Comparison of ENCODE assay signal across 8 cellular contexts in genomic region chr1:160206421-160207117, GRCh38. TPM values are rescaled to one million over a fixed set of nuclear protein-coding genes. Genes with fewer than 3 reads are reported as not detected.
DNase-seq lines count a peak whose midpoint lies in the region; ATAC-seq, FAIRE-seq and TF ChIP-seq lines count a peak whose summit lies in the region.

No MANE protein-coding gene starts in this region.

- H3K9me2 ChIP-seq in HCT116 (ENCODE audit: insufficient read depth) = no peaks in the 10 kb centered on the region

- H3K27ac ChIP-seq in HCT116 (ENCODE audit: low read depth, low read length) (peak overlapping the region; percentile 4; the same call in 1 of the 2 replicates), fibroblast of lung (ENCODE audit: insufficient read depth, low read length) (peak overlapping the region; percentile 97), pancreas (peak overlapping the region in 1 of 4 donors; percentile 77)

- H2AFZ ChIP-seq in HCT116 (ENCODE audit: low read depth, low read length, poor library complexity, severe bottlenecking) = no peak overlapping the region
- no peak overlapping the region for H2AFZ ChIP-seq in fibroblast of lung (ENCODE audit: low read length)

- RAD21 ChIA-PET in HCT116 (lab: Charles Lee; ENCODE audit: low non-redundant PET in 1 of 2, low total read pairs in 2 of 2, uncharacterized antibody in 2 of 2, unreplicated experiment in 2 of 2) = no interaction called here

- ATAC-seq in HCT116 (peak; percentile 33), pancreas (no peak), GM18861 (IDR thresholded peaks at IDR 0.05; ENCODE audit: unreplicated experiment) (no peak), HG02870 (IDR thresholded peaks at IDR 0.05; ENCODE audit: unreplicated experiment) (no peak)

- H4K20me1 ChIP-seq in HCT116 (ENCODE audit: insufficient read depth) = 0 out of 2 replicates have a peak, but pooled peaks cover 4% of the 10 kb centered on the region
- peaks cover 4% of the 10 kb centered on the region for H4K20me1 ChIP-seq in fibroblast of lung (ENCODE audit: control insufficient read depth, extremely low read depth, insufficient read depth, low read length)

- TF ChIP-seq POLR2A in HCT116 (IDR thresholded peaks at IDR 0.05; ENCODE audit: borderline replicate concordance, extremely low read depth, insufficient read depth, insufficient read length) = no peak

- POLR2A ChIA-PET in HCT116 (lab: Charles Lee) = interaction anchor here (1.5 kb wide), 1 partner anchor 13 kb away, joined by 6 read pairs; no protein-coding TSS in a partner anchor

- H3K4me2 ChIP-seq in HCT116 (ENCODE audit: low read length) = peak overlapping the region; percentile 90
- H3K4me2 ChIP-seq in fibroblast of lung (ENCODE audit: extremely low read depth, insufficient read depth, low read length) = peak overlapping the region; percentile 97

- DNase-seq in AG10803 (ENCODE audit: low read depth) (peak; percentile 92), HCT116 (ENCODE audit: low read depth, low spot score) (no peak), T1000 (lab: John Stamatoyannopoulos, UW) (peak; percentile 14), fibroblast of lung (ENCODE audit: low read depth in 2 of 2) (peak; percentile 74 to 93), pancreas (no peak), NCI-H187 (lab: John Stamatoyannopoulos, UW) (no peak)

- H3K9me3 ChIP-seq in HCT116 (ENCODE audit: control insufficient read depth in 1 of 2, insufficient read depth in 1 of 2, low read depth in 1 of 2, low read length in 2 of 2) (no peaks in the 10 kb centered on the region), fibroblast of lung (ENCODE audit: control insufficient read depth, insufficient read depth, low read depth, low read length) (no peaks in the 10 kb centered on the region), pancreas (no peaks in the 10 kb centered on the region)

- H3K27me3 ChIP-seq in HCT116 (ENCODE audit: insufficient read depth, low read length) (no peaks in the 10 kb centered on the region), fibroblast of lung (ENCODE audit: control insufficient read depth, insufficient read depth, low read length) (no peaks in the 10 kb centered on the region), pancreas (no peaks in the 10 kb centered on the region)

- CTCF ChIA-PET in HCT116 (lab: Charles Lee) = no interaction called here

- BruUV-seq in HCT116 (replicated peaks; lab: Mats Ljungman, UMichigan) = no TSS peak

- H3K4me3 ChIP-seq in AG10803 (ENCODE audit: low read length) (peak overlapping the region; percentile 93), HCT116 (replicated peaks in 1 of 2; ENCODE audit: low read depth in 1 of 2, low read length in 2 of 2) (peak overlapping the region; percentile 78 to 89), fibroblast of lung (replicated peaks in 1 of 4; ENCODE audit: control extremely low read depth in 1 of 4, insufficient read depth in 1 of 4, low read depth in 3 of 4, low read length in 4 of 4) (peak overlapping the region; percentile 59 to 98 (median 97)), pancreas (peak overlapping the region in 3 of 4 donors; percentile 87 to 91 (median 91))

- intact Hi-C loops in HCT116 (cut with micrococcal nuclease) (no loop called here), pancreas (cut with DNase I) (loop anchor here in 1 of 3 donors (5.0 kb wide), 1 partner anchor 46 kb away; no protein-coding TSS in a partner anchor)

- H3K79me2 ChIP-seq in HCT116 (ENCODE audit: insufficient read depth, low read length) (peaks cover 48% of the 10 kb centered on the region), fibroblast of lung (ENCODE audit: control insufficient read depth, insufficient read depth, low read length) (peaks cover 61% of the 10 kb centered on the region)

- no peak for TF ChIP-seq RAD21 in HCT116 (IDR thresholded peaks at IDR 0.05; ENCODE audit: low read depth)

- FAIRE-seq in pancreas (lab: Jason Lieb, UNC) = no peak

- peak overlapping the region; percentile 91 for H3K9ac ChIP-seq in HCT116 (ENCODE audit: low read length)
- H3K9ac ChIP-seq in fibroblast of lung (ENCODE audit: insufficient read depth, low read length) = peak overlapping the region; percentile 96

- TF ChIP-seq CTCF in AG10803 (conservative IDR thresholded peaks at IDR 0.05; ENCODE audit: low read length) (no peak), HCT116 (IDR thresholded peaks at IDR 0.05 in 2 of 3, conservative IDR thresholded peaks at IDR 0.05 in 1 of 3; ENCODE audit: borderline replicate concordance in 1 of 3, insufficient read depth in 1 of 3, low read depth in 2 of 3, low read length in 2 of 3) (no peak), fibroblast of lung (conservative IDR thresholded peaks at IDR 0.05 in 1 of 2, IDR thresholded peaks at IDR 0.05 in 1 of 2; ENCODE audit: low read depth in 1 of 2, low read length in 2 of 2) (no peak), pancreas (IDR thresholded peaks at IDR 0.05) (no peak)

- H3K36me3 ChIP-seq in HCT116 (ENCODE audit: control insufficient read depth in 1 of 2, insufficient read depth in 2 of 2, low read length in 2 of 2) = peaks cover 9 to 26% of the 10 kb centered on the region in 2 experiments; a peak in 3 of 4 replicates
- peaks cover 26% of the 10 kb centered on the region for H3K36me3 ChIP-seq in fibroblast of lung (ENCODE audit: control insufficient read depth, insufficient read depth, low read length)
- no peaks in the 10 kb centered on the region for H3K36me3 ChIP-seq in pancreas

- H3K4me1 ChIP-seq in HCT116 (ENCODE audit: control insufficient read depth in 1 of 2, insufficient read depth in 2 of 2, low read length in 2 of 2) (peaks cover 12 to 20% of the 10 kb centered on the region in 2 experiments; a peak in 3 of 4 replicates), fibroblast of lung (ENCODE audit: control insufficient read depth, extremely low read depth, insufficient read depth, low read length) (peaks cover 36% of the 10 kb centered on the region), pancreas (peaks cover 7 to 28% (median 15%) of the 10 kb centered on the region in 3 donors)

- WGBS in pancreas, 2 donors = 74 to 75% methylated on average over 9 of the region's 9 CpGs

TF ChIP-seq in HCT116, 20 proteins besides CTCF, POLR2A, EP300 and RAD21:
- TF ChIP-seq SIN3A (IDR thresholded peaks at IDR 0.05; ENCODE audit: low read depth) = 0 out of 2 replicates have a peak, but pooled peaks have one; percentile 13
- TF ChIP-seq ZBTB33 (IDR thresholded peaks at IDR 0.05; ENCODE audit: extremely low read depth, insufficient replicate concordance, low read length) = no peak

RNA-seq across cellular contexts. Expression of gene PEA15, which starts 1.4 kb away (rescaled TPM):
- total RNA-seq in HCT116 (2021; ENCODE audit: unreplicated experiment) (44.0 TPM), fibroblast of lung (84.7 and 108 TPM in 2 replicates), pancreas (10 to 100 TPM; 15.0 to 47.3 (median 23.0) TPM)
- polyA plus RNA-seq in HCT116 (2012) = 62.8 and 68.8 TPM in 2 replicates
- polyA plus RNA-seq in fibroblast of lung (816 and 871 TPM in 2 replicates), pancreas (10 to 100 TPM; 37.3 to 52.3 TPM)
- polyA plus RNA-seq in fibroblast of lung (2012) = 391 and 460 TPM in 2 replicates
- 325 and 390 TPM in 2 replicates for polyA minus RNA-seq in fibroblast of lung (ENCODE audit: low replicate concordance)

RNA-seq across cellular contexts. Expression of gene CASQ1, which starts 16.2 kb away (rescaled TPM):
- total RNA-seq in HCT116 (2021; ENCODE audit: unreplicated experiment) = not detected
- polyA plus RNA-seq in HCT116 (2012) = 0.04 TPM in 1 of 2 replicates, not detected in the other
- total RNA-seq in fibroblast of lung = 0.17 and 0.26 TPM in 2 replicates
- 0.15 TPM in 1 of 2 replicates, not detected in the other for polyA plus RNA-seq in fibroblast of lung
- polyA plus RNA-seq in fibroblast of lung (2012) = not detected in 2 replicates
- not detected in 2 replicates for polyA minus RNA-seq in fibroblast of lung (ENCODE audit: low replicate concordance)
- not detected for total RNA-seq in pancreas
- under 1 TPM in 1 of 2 donors, not detected in 1; 0.14 TPM for polyA plus RNA-seq in pancreas

RNA-seq across cellular contexts. Expression of gene ATP1A4, which starts 55.2 kb away (rescaled TPM):
- total RNA-seq in HCT116 (2021; ENCODE audit: unreplicated experiment) (not detected), fibroblast of lung (0.26 TPM in 1 of 2 replicates, not detected in the other), pancreas (not detected)
- polyA plus RNA-seq in HCT116 (2012) = not detected in 2 replicates
- polyA plus RNA-seq in fibroblast of lung (not detected in 2 replicates), pancreas (not detected)
- not detected in 2 replicates for polyA plus RNA-seq in fibroblast of lung (2012)
- polyA minus RNA-seq in fibroblast of lung (ENCODE audit: low replicate concordance) = not detected in 2 replicates

RNA-seq across cellular contexts. Expression of gene DCAF8, which starts 55.8 kb away (rescaled TPM):
- total RNA-seq in HCT116 (2021; ENCODE audit: unreplicated experiment) (98.1 TPM), fibroblast of lung (66.3 and 89.8 TPM in 2 replicates), pancreas (10 to 100 TPM; 51.1 to 93.0 (median 74.5) TPM)
- 79.1 and 82.5 TPM in 2 replicates for polyA plus RNA-seq in HCT116 (2012)
- polyA plus RNA-seq in fibroblast of lung (72.6 and 75.4 TPM in 2 replicates), pancreas (100 to 1,000 TPM in 1 of 2 donors, 10 to 100 TPM in 1; 98.8 to 122 TPM)
- 59.9 and 64.8 TPM in 2 replicates for polyA plus RNA-seq in fibroblast of lung (2012)
- 36.6 and 40.5 TPM in 2 replicates for polyA minus RNA-seq in fibroblast of lung (ENCODE audit: low replicate concordance)

Comparison
In these comparisons a context has a peak if more than half of its experiments do, and no peak if none do; other contexts are left out.
1. DNase-seq: peak in AG10803 (single experiment), T1000 (single experiment) and fibroblast of lung (2 of 2); none in HCT116 (single experiment), pancreas (0 of 6) and NCI-H187 (0 of 2).
2. Peak in every context shown above with its lines, with median percentiles within 50 percentile points of each other: H3K4me3 ChIP-seq.